Comparison of ENCODE assay signal across 24 cellular contexts in genomic region chr18:21463718-21464117, GRCh38.
DNase-seq lines count a peak whose midpoint lies in the region; ATAC-seq, FAIRE-seq and TF ChIP-seq lines count a peak whose summit lies in the region.
"Had no signal": no experiment of that assay in that cellular context is flagged by ENCODE, and none has a peak within 500 bp of the region (broad histone marks: within the 10 kb centered on the region; RNA-seq: fewer than 3 reads in every experiment).

No MANE protein-coding gene starts in this region.

- no peaks in the 10 kb centered on the region for H4K20me1 ChIP-seq in astrocyte (ENCODE audit: insufficient read depth, low read length)

- TF ChIP-seq CTCF in astrocyte (IDR thresholded peaks at IDR 0.05; ENCODE audit: insufficient read depth, low read depth, low read length) (no peak), fibroblast of pulmonary artery (IDR thresholded peaks at IDR 0.05; ENCODE audit: low read length, missing control alignments) (no peak), tibial artery (IDR thresholded peaks at IDR 0.05) (no peak), GM10266 (IDR thresholded peaks at IDR 0.05; ENCODE audit: control insufficient read depth, insufficient read depth, low read depth, missing control alignments) (no peak), upper lobe of right lung (IDR thresholded peaks at IDR 0.05) (no peak)
- TF ChIP-seq CTCF in CD4-positive, alpha-beta T cell (IDR thresholded peaks at IDR 0.05): no peak

- H3K36me3 Mint-ChIP-seq in astrocyte (ENCODE audit: low read depth, unreplicated experiment): no peaks in the 10 kb centered on the region
- H3K36me3 Mint-ChIP-seq in CD4-positive, alpha-beta T cell (ENCODE audit: low read depth): no peaks in the 10 kb centered on the region

- no peak overlapping the region for H3K4me3 Mint-ChIP-seq in astrocyte (ENCODE audit: unreplicated experiment)
- no peak overlapping the region for H3K4me3 Mint-ChIP-seq in CD4-positive, alpha-beta T cell
- H3K4me3 Mint-ChIP-seq: B cell had no signal

- no peak overlapping the region for H3K27ac Mint-ChIP-seq in astrocyte (ENCODE audit: unreplicated experiment)
- H3K27ac Mint-ChIP-seq in CD4-positive, alpha-beta T cell: no peak overlapping the region
- H3K27ac Mint-ChIP-seq: B cell had no signal

- intact Hi-C loops in tibial artery (cut with DNase I; ENCODE audit: low total_unique reads) (no loop called here), upper lobe of right lung (cut with DNase I) (no loop called here)
- intact Hi-C loops in CD4-positive, alpha-beta T cell (cut with DNase I, micrococcal nuclease): no loop called here

- no peaks in the 10 kb centered on the region for H3K27me3 Mint-ChIP-seq in astrocyte (ENCODE audit: low read depth, unreplicated experiment)
- H3K27me3 Mint-ChIP-seq in CD4-positive, alpha-beta T cell: peaks cover 46% of the 10 kb centered on the region

- CTCF ChIA-PET in CD4-positive, alpha-beta T cell (lab: Charles Lee): no interaction called here

- no peaks in the 10 kb centered on the region for H3K79me2 ChIP-seq in astrocyte (ENCODE audit: insufficient read depth, low read length)

- H3K4me2 ChIP-seq in astrocyte (ENCODE audit: low read length): no peak overlapping the region

- FAIRE-seq in astrocyte (lab: Jason Lieb, UNC): no peak
- FAIRE-seq: RCC 7860 had no signal

- ATAC-seq in CD4-positive, alpha-beta T cell (ENCODE audit: poor library complexity): no peak
- ATAC-seq in upper lobe of right lung: no peak
- ATAC-seq: Right ventricle myocardium inferior had no signal

- H3K27me3 ChIP-seq in astrocyte (ENCODE audit: insufficient read depth, low read length): no peaks in the 10 kb centered on the region
- no peaks in the 10 kb centered on the region for H3K27me3 ChIP-seq in tibial artery
- no peaks in the 10 kb centered on the region for H3K27me3 ChIP-seq in CD4-positive, alpha-beta T cell (ENCODE audit: control insufficient read depth, insufficient read depth, low read length)
- H3K27me3 ChIP-seq in upper lobe of right lung: no peaks in the 10 kb centered on the region

- H3K4me3 ChIP-seq in astrocyte (ENCODE audit: insufficient read depth, low read depth, low read length) (no peak overlapping the region), fibroblast of pulmonary artery (replicated peaks; ENCODE audit: low read depth, low read length) (no peak overlapping the region), tibial artery (no peak overlapping the region), upper lobe of right lung (no peak overlapping the region)
- H3K4me3 ChIP-seq: GM23248, SK-N-MC had no signal

- H3K4me1 Mint-ChIP-seq in astrocyte (ENCODE audit: low read depth, unreplicated experiment): no peaks in the 10 kb centered on the region
- no peaks in the 10 kb centered on the region for H3K4me1 Mint-ChIP-seq in CD4-positive, alpha-beta T cell (ENCODE audit: low read depth)
- H3K4me1 Mint-ChIP-seq: B cell had no signal

- no peaks in the 10 kb centered on the region for H3K9me3 ChIP-seq in astrocyte (ENCODE audit: insufficient read depth, low read depth, low read length)
- no peaks in the 10 kb centered on the region for H3K9me3 ChIP-seq in tibial artery
- no peaks in the 10 kb centered on the region for H3K9me3 ChIP-seq in CD4-positive, alpha-beta T cell (ENCODE audit: control insufficient read depth, low read length)
- H3K9me3 ChIP-seq in upper lobe of right lung: no peaks in the 10 kb centered on the region

- H3K4me1 ChIP-seq in astrocyte (ENCODE audit: insufficient read depth, low read length): no peaks in the 10 kb centered on the region
- peaks cover 0 to 55% (median 8%) of the 10 kb centered on the region in 4 donors for H3K4me1 ChIP-seq in tibial artery
- no peaks in the 10 kb centered on the region for H3K4me1 ChIP-seq in upper lobe of right lung

- DNase-seq in EH (ENCODE audit: low read depth) (peak; percentile 62), astrocyte (ENCODE audit: low read depth) (peak; percentile 43), fibroblast of pulmonary artery (ENCODE audit: low read depth) (peak; percentile 24), tibial artery (peak in 1 of 2 donors; percentile 75), GM10266 (ENCODE audit: extremely low spot score) (no peak), upper lobe of right lung (no peak)
- no peak for DNase-seq in CD4-positive, alpha-beta T cell
- DNase-seq: ACHN; COR-L47; DMS 273 treated with DMSO at 0.1 percent for 48 hours; GDM1; GM23248; HCEC 1CT; Kasumi-1; MM.1S; NCI-H1092 treated with DMSO at 0.1 percent for 48 hours; NCI-H146; NCI-H2081; NCI-H748 treated with DMSO at 0.1 percent for 48 hours; NK-92 treated with Interleukin-12 subunit alpha and Interleukin-12 subunit beta, amount 100 ng/mL, for 24 hours had no signal

- H3K27ac ChIP-seq in astrocyte (ENCODE audit: low read depth, low read length): no peak overlapping the region
- peak overlapping the region; percentile 38 to 58 for H3K27ac ChIP-seq in tibial artery
- H3K27ac ChIP-seq in CD4-positive, alpha-beta T cell (ENCODE audit: low read depth, low read length): no peak overlapping the region
- H3K27ac ChIP-seq in upper lobe of right lung: no peak overlapping the region
- H3K27ac ChIP-seq: GM23248, SK-N-MC had no signal

- H2AFZ ChIP-seq in astrocyte (ENCODE audit: low read depth, low read length): no peak overlapping the region
- H2AFZ ChIP-seq: GM23248 had no signal

- no peak overlapping the region for H3K9ac ChIP-seq in astrocyte (ENCODE audit: low read length)
- H3K9ac ChIP-seq: GM23248 had no signal

- POLR2A ChIA-PET in CD4-positive, alpha-beta T cell (lab: Charles Lee): no interaction called here

- no peaks in the 10 kb centered on the region for H3K9me3 Mint-ChIP-seq in astrocyte (ENCODE audit: unreplicated experiment)
- H3K9me3 Mint-ChIP-seq in CD4-positive, alpha-beta T cell: no peaks in the 10 kb centered on the region

- H3K36me3 ChIP-seq in astrocyte (ENCODE audit: insufficient read depth, low read length) (no peaks in the 10 kb centered on the region), tibial artery (no peaks in the 10 kb centered on the region), upper lobe of right lung (no peaks in the 10 kb centered on the region)

Comparison
In these comparisons a context has a peak if more than half of its experiments do, and no peak if none do; other contexts are left out.
1. DNase-seq: peak in EH (single experiment), astrocyte (single experiment) and fibroblast of pulmonary artery (single experiment); none in GM10266 (single experiment), CD4-positive, alpha-beta T cell (0 of 10) and upper lobe of right lung (single experiment).
2. H3K27ac ChIP-seq: peak in tibial artery (2 of 2); none in astrocyte (single experiment), CD4-positive, alpha-beta T cell (single experiment) and upper lobe of right lung (single experiment).